8 cellular contexts compared by ENCODE assay signal in genomic region chr12:66409195-66409871, GRCh38.
DNase-seq lines count a peak whose midpoint lies in the region; ATAC-seq and TF ChIP-seq lines count a peak whose summit lies in the region.

No MANE protein-coding gene starts in this region.

- no peak overlapping the region for H3K4me2 ChIP-seq in smooth muscle cell

- no peaks in the 10 kb centered on the region for H3K79me2 ChIP-seq in smooth muscle cell (ENCODE audit: low read depth)

- no peaks in the 10 kb centered on the region for H3K36me3 Mint-ChIP-seq in activated T-cell treated with anti-CD3 and anti-CD28 coated beads, Interleukin-2, amount 50 U/mL, for 72 hours (ENCODE audit: insufficient read depth in 2 of 2)

- no peaks in the 10 kb centered on the region for H4K20me1 ChIP-seq in smooth muscle cell (ENCODE audit: low read depth)

- H3K9me3 ChIP-seq in smooth muscle cell (replicated peaks; ENCODE audit: low read depth): no peaks in the 10 kb centered on the region

- no peak overlapping the region for H3K4me3 ChIP-seq in smooth muscle cell

- no peaks in the 10 kb centered on the region for H3K27me3 ChIP-seq in smooth muscle cell (ENCODE audit: low read depth)

- peaks cover 3% of the 10 kb centered on the region for H3K4me1 ChIP-seq in smooth muscle cell (ENCODE audit: low read depth)

- H3K27ac ChIP-seq in smooth muscle cell (ENCODE audit: low read depth): no peak overlapping the region

- no peak overlapping the region for H2AFZ ChIP-seq in smooth muscle cell (ENCODE audit: low read depth)

- 69% methylated on average over 4 of the region's 4 CpGs for WGBS in smooth muscle cell (ENCODE audit: low lambda C conversion rate)

- H3K4me3 Mint-ChIP-seq in activated T-cell treated with anti-CD3 and anti-CD28 coated beads, Interleukin-2, amount 50 U/mL, for 72 hours: no peak overlapping the region

- no peaks in the 10 kb centered on the region for H3K36me3 ChIP-seq in smooth muscle cell (ENCODE audit: low read depth)

- TF ChIP-seq CTCF in smooth muscle cell (IDR thresholded peaks at IDR 0.05; ENCODE audit: borderline replicate concordance, insufficient read depth, poor library complexity, severe bottlenecking): peak; percentile 57

- no peak overlapping the region for H3K27ac Mint-ChIP-seq in activated T-cell treated with anti-CD3 and anti-CD28 coated beads, Interleukin-2, amount 50 U/mL, for 72 hours

- H3K4me1 Mint-ChIP-seq in activated T-cell treated with anti-CD3 and anti-CD28 coated beads, Interleukin-2, amount 50 U/mL, for 72 hours (ENCODE audit: low read depth): no peaks in the 10 kb centered on the region

- DNase-seq in COR-L47 (lab: John Stamatoyannopoulos, UW) (peak; percentile 7), NCI-H526 (lab: John Stamatoyannopoulos, UW) (peak; percentile 6 to 74), glomerular endothelial cell (ENCODE audit: extremely low read depth, low read depth, low spot score) (peak; percentile 22), smooth muscle cell (lab: John Stamatoyannopoulos, UW; ENCODE audit: unreplicated experiment) (no peak), cerebellar nuclear complex (lab: John Stamatoyannopoulos, UW) (no peak)
- DNase-seq in activated T-cell treated with anti-CD3 and anti-CD28 coated beads, Interleukin-2, amount 50 U/mL, for 72 hours: peak; percentile 41 to 57

- no peaks in the 10 kb centered on the region for H3K9me3 Mint-ChIP-seq in activated T-cell treated with anti-CD3 and anti-CD28 coated beads, Interleukin-2, amount 50 U/mL, for 72 hours

- peaks cover 10% of the 10 kb centered on the region for H3K27me3 Mint-ChIP-seq in activated T-cell treated with anti-CD3 and anti-CD28 coated beads, Interleukin-2, amount 50 U/mL, for 72 hours (ENCODE audit: low read depth)

- H3F3A ChIP-seq in smooth muscle cell (ENCODE audit: low read depth): no peaks in the 10 kb centered on the region

- H3K9ac ChIP-seq in smooth muscle cell (ENCODE audit: low read depth): no peak overlapping the region

- ATAC-seq in GM21381 (IDR thresholded peaks at IDR 0.05; ENCODE audit: unreplicated experiment) (peak; percentile 64), GM19035 (IDR thresholded peaks at IDR 0.05; ENCODE audit: unreplicated experiment) (no peak)
- peak; percentile 41 to 44 for ATAC-seq in activated T-cell treated with anti-CD3 and anti-CD28 coated beads, Interleukin-2, amount 50 U/mL, for 72 hours (replicated peaks in 1 of 2)

Comparison
In these comparisons a context has a peak if more than half of its experiments do, and no peak if none do; other contexts are left out.
1. DNase-seq: peak in COR-L47 (single experiment), NCI-H526 (2 of 2), activated T-cell treated with anti-CD3 and anti-CD28 coated beads, Interleukin-2, amount 50 U/mL, for 72 hours (2 of 2) and glomerular endothelial cell (single experiment); none in smooth muscle cell (single experiment) and cerebellar nuclear complex (0 of 2).